Comparison of ENCODE assay signal across 9 cellular contexts in genomic region chr14:75147423-75148071, GRCh38. TPM values are rescaled to one million over a fixed set of nuclear protein-coding genes. Genes with fewer than 3 reads are reported as not detected.
DNase-seq lines count a peak whose midpoint lies in the region; ATAC-seq and TF ChIP-seq lines count a peak whose summit lies in the region.
"Had no signal": no experiment of that assay in that cellular context is flagged by ENCODE, and none has a peak within 500 bp of the region (broad histone marks: within the 10 kb centered on the region; RNA-seq: fewer than 3 reads in every experiment).

No MANE protein-coding gene starts in this region.

- no peaks in the 10 kb centered on the region for H3K27me3 ChIP-seq in ascending aorta

- peaks cover 40% of the 10 kb centered on the region for H3K4me1 Mint-ChIP-seq in HFFc6 (ENCODE audit: low read depth)

- no peaks in the 10 kb centered on the region for H3K9me3 Mint-ChIP-seq in HFFc6
- H3K9me3 Mint-ChIP-seq: T-cell had no signal

- H3K4me3 Mint-ChIP-seq in HFFc6 = no peak overlapping the region

- TF ChIP-seq CTCF in HFFc6 (IDR thresholded peaks at IDR 0.05) (peak; percentile 58), ascending aorta (IDR thresholded peaks at IDR 0.05) (peak; percentile 11 to 50 (median 49))

- intact Hi-C loops in ascending aorta (cut with DNase I) (loop anchor here (5.0 kb wide), 1 partner anchor 35 kb away; no protein-coding TSS in a partner anchor), left ventricle myocardium superior (cut with micrococcal nuclease) (no loop called here)

- H3K36me3 ChIP-seq in ascending aorta = peaks cover 9 to 31% of the 10 kb centered on the region in 2 donors

- peak overlapping the region; percentile 73 for H3K27ac Mint-ChIP-seq in HFFc6

- peak; percentile 91 for ATAC-seq in left ventricle myocardium superior
- no peak for ATAC-seq in GM18502 (IDR thresholded peaks at IDR 0.05; ENCODE audit: poor library complexity, unreplicated experiment)
- ATAC-seq in HG02571 (IDR thresholded peaks at IDR 0.05; ENCODE audit: unreplicated experiment) = no peak
- no peak for ATAC-seq in GM21825 (IDR thresholded peaks at IDR 0.05; ENCODE audit: unreplicated experiment)

- no peaks in the 10 kb centered on the region for H3K9me3 ChIP-seq in ascending aorta

- DNase-seq in HFFc6 (peak; percentile 50), ascending aorta (ENCODE audit: low spot score in 2 of 2) (peak; percentile 15 to 88), left ventricle myocardium superior (peak; percentile 68), pons (ENCODE audit: low spot score) (peak; percentile 98), NCI-H1436 treated with DMSO at 0.1 percent for 48 hours (lab: John Stamatoyannopoulos, UW) (no peak)

- H3K27ac ChIP-seq in ascending aorta = peak overlapping the region; percentile 74 to 85

- peaks cover 4 to 27% of the 10 kb centered on the region in 2 donors for H3K4me1 ChIP-seq in ascending aorta

- H3K36me3 Mint-ChIP-seq in HFFc6 (ENCODE audit: low read depth) = peaks cover 27% of the 10 kb centered on the region

- no peaks in the 10 kb centered on the region for H3K27me3 Mint-ChIP-seq in HFFc6 (ENCODE audit: insufficient read depth)
- H3K27me3 Mint-ChIP-seq: T-cell had no signal

- H3K4me3 ChIP-seq in ascending aorta = peak overlapping the region in 1 of 2 donors; percentile 2

RNA-seq across cellular contexts. Expression of gene NEK9, which starts 20.7 kb away (rescaled TPM):
- 10 to 100 TPM; 67.6 to 79.4 (median 69.4) TPM for total RNA-seq in HFFc6 (2021; fragmentation: NEBNext Ultra II Directional; extraction: Animal tissue kit (Norgen Biotek cat#: 25700))
- total RNA-seq in ascending aorta (116 TPM), left ventricle myocardium superior (119 TPM)

RNA-seq across cellular contexts. Expression of gene TMED10, which starts 28.9 kb away (rescaled TPM):
- total RNA-seq in HFFc6 (2021; fragmentation: NEBNext Ultra II Directional; extraction: Animal tissue kit (Norgen Biotek cat#: 25700)) = 100 to 1,000 TPM; 370 to 494 (median 430) TPM
- total RNA-seq in ascending aorta = 190 TPM
- 266 TPM for total RNA-seq in left ventricle myocardium superior
